In the genomic region with DNA sequence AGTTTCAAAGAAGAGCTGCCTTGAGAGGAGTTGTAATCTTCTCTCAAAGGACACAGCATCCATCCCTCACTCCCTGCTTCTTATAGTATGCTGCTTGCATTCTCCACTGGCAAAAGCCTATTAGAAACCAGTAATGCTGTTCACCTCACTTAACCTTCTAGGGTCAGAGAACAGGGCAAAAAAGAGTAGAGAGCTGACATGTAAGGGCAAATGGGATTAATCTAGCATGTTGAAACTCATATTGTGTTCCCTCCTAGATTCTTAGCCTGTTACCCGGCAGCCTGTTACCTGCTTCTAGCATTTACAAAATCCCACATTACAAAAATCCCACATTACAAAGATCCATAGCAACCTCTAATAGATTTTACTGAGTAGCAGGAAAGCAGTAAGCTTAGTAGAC, we compare ENCODE assay signal across 19 cellular contexts.
"Had no signal": no experiment of that assay in that cellular context is flagged by ENCODE, and none has a peak within 500 bp of the region (broad histone marks: within the 10 kb centered on the region; RNA-seq: fewer than 3 reads in every experiment).

No MANE protein-coding gene starts in this region.

- H3K4me3 ChIP-seq: adrenal gland, cardiac muscle cell, gastroesophageal sphincter, heart left ventricle, upper lobe of right lung had no signal

- H3K4me1 ChIP-seq: adrenal gland, gastroesophageal sphincter, heart left ventricle, upper lobe of right lung had no signal

- H3K4me1 Mint-ChIP-seq: activated CD4-positive, alpha-beta T cell treated with anti-CD3 and anti-CD28 coated beads for 36 hours; WTC11 had no signal

- H3K36me3 Mint-ChIP-seq: activated naive CD4-positive, alpha-beta T cell treated with anti-CD3 and anti-CD28 coated beads, Interleukin-2, amount 50 U/mL, for 72 hours; natural killer cell treated with Interleukin-12 subunit alpha and Interleukin-12 subunit beta and Interleukin-15 and Interleukin-18, amount 100 ng/mL, for 72 hours; WTC11 had no signal

- ATAC-seq: activated CD4-positive, alpha-beta T cell treated with anti-CD3 and anti-CD28 coated beads for 36 hours; activated naive CD4-positive, alpha-beta T cell treated with anti-CD3 and anti-CD28 coated beads, Interleukin-2, amount 50 U/mL, for 72 hours; gastroesophageal sphincter; heart left ventricle; natural killer cell treated with Interleukin-12 subunit alpha and Interleukin-12 subunit beta and Interleukin-15 and Interleukin-18, amount 100 ng/mL, for 72 hours; upper lobe of right lung; WTC11 had no signal

- FAIRE-seq: TTC549 had no signal

- H3K27ac ChIP-seq: adrenal gland, cardiac muscle cell, gastroesophageal sphincter, heart left ventricle, upper lobe of right lung had no signal

- H3K36me3 ChIP-seq: adrenal gland, cardiac muscle cell, gastroesophageal sphincter, heart left ventricle, upper lobe of right lung had no signal

- H3K27me3 ChIP-seq: adrenal gland, cardiac muscle cell, gastroesophageal sphincter, heart left ventricle, upper lobe of right lung had no signal

- H3K9me3 ChIP-seq: adrenal gland, gastroesophageal sphincter, heart left ventricle, upper lobe of right lung had no signal

- DNase-seq: activated CD4-positive, alpha-beta T cell treated with anti-CD3 and anti-CD28 coated beads for 36 hours; activated CD4-positive, alpha-beta T cell treated with anti-CD3 and anti-CD28 coated beads, Interleukin-2, amount 50 U/mL, for 48 hours; activated gamma-delta T cell treated with Interleukin-2 at 50 U/mL for 16 hours; adrenal gland; endodermal cell; erythroblast; heart left ventricle; occipital lobe; posterior cingulate gyrus; retina; stimulated activated naive CD4-positive, alpha-beta T cell; upper lobe of right lung had no signal

- H3K9me3 Mint-ChIP-seq: activated T-helper 1 cell treated with anti-CD3 and anti-CD28 coated beads, Interleukin-12 subunit alpha, Interleukin-12 subunit beta, Interleukin-2, Interleukin-4 antibody, amounts not matched to agents 30 ng/mL and 10 ng/mL and 1 ng/mL, durations not matched to agents 14 hours and 24 hours and 36 hours; endodermal cell; WTC11 had no signal

- H3K27ac Mint-ChIP-seq: activated CD4-positive, alpha-beta T cell treated with anti-CD3 and anti-CD28 coated beads for 36 hours; activated naive CD4-positive, alpha-beta T cell treated with anti-CD3 and anti-CD28 coated beads, Interleukin-2, amount 50 U/mL, for 72 hours; activated T-helper 1 cell treated with anti-CD3 and anti-CD28 coated beads, Interleukin-12 subunit alpha, Interleukin-12 subunit beta, Interleukin-2, Interleukin-4 antibody, amounts not matched to agents 30 ng/mL and 10 ng/mL and 1 ng/mL, durations not matched to agents 14 hours and 24 hours and 36 hours; endodermal cell; natural killer cell treated with Interleukin-12 subunit alpha and Interleukin-12 subunit beta and Interleukin-15 and Interleukin-18, amount 100 ng/mL, for 72 hours; WTC11 had no signal

- H3K4me3 Mint-ChIP-seq: activated CD4-positive, alpha-beta T cell treated with anti-CD3 and anti-CD28 coated beads for 36 hours; activated T-helper 1 cell treated with anti-CD3 and anti-CD28 coated beads, Interleukin-12 subunit alpha, Interleukin-12 subunit beta, Interleukin-2, Interleukin-4 antibody, amounts not matched to agents 30 ng/mL and 10 ng/mL and 1 ng/mL, durations not matched to agents 14 hours and 24 hours and 36 hours; endodermal cell; natural killer cell treated with Interleukin-12 subunit alpha and Interleukin-12 subunit beta and Interleukin-15 and Interleukin-18, amount 100 ng/mL, for 72 hours; WTC11 had no signal

- H3K27me3 Mint-ChIP-seq: activated CD4-positive, alpha-beta T cell treated with anti-CD3 and anti-CD28 coated beads for 36 hours; natural killer cell treated with Interleukin-12 subunit alpha and Interleukin-12 subunit beta and Interleukin-15 and Interleukin-18, amount 100 ng/mL, for 72 hours had no signal
